In the genomic region with DNA sequence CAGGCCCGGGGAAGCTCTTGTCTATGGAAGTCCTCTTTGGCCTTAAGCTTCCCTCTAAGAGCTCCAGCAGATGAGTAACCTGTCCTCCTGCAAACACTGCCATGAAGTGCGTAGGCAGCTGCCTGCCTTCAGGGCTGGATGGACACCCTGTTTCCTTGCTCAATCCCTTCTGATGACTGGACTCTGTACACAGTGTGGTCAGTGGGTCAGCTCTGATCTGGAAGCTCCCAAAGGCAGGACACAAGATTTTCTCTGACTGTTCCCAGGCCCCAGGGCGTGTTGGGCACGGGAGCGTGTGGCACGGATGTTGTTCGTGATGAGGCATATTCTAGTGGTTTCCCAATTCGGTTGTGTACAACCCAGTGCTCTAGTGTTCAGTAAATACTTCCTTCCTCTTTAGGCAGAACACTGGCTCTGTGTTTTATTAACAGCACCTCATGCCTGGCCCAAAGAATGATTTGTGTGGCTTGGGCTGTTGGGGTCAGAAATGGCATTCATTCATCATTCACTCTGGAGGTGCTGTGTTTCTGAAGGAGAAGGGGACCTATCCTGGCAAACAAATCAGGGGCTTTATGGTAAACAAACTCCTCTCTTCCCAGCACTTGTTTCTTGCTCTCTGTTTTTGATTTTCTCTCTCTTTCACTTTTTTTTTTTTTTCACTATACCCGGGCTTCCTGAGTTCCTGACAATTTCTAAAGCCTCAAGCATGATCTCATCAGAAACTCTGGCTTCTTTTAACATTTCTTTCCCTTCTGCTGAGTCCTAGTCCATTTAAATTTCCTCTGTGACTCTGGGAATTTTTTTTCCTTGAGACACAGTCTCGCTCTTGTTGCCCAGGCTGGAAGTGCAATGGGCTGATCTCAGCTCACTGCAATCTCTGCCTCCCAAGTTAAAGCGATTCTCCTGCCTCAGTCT, we compare ENCODE assay signal across 2 cellular contexts.
TF ChIP-seq lines count a peak whose summit lies in the region.

No MANE protein-coding gene starts in this region.

TF ChIP-seq in K562, 482 proteins besides CTCF, POLR2A, EP300 and RAD21:
- TF ChIP-seq, protein P1, sequence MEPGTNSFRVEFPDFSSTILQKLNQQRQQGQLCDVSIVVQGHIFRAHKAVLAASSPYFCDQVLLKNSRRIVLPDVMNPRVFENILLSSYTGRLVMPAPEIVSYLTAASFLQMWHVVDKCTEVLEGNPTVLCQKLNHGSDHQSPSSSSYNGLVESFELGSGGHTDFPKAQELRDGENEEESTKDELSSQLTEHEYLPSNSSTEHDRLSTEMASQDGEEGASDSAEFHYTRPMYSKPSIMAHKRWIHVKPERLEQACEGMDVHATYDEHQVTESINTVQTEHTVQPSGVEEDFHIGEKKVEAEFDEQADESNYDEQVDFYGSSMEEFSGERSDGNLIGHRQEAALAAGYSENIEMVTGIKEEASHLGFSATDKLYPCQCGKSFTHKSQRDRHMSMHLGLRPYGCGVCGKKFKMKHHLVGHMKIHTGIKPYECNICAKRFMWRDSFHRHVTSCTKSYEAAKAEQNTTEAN (CRISPR knock-in tag; IDR thresholded peaks at IDR 0.05) = 0 out of 2 replicates have a peak, but pooled peaks have one; percentile 46
- TF ChIP-seq NR2C2 (CRISPR knock-in tag; IDR thresholded peaks at IDR 0.05) = no peak
- TF ChIP-seq NR2C2 (tag; IDR thresholded peaks at IDR 0.05) = peak; percentile 21; the same call in 1 of the 2 replicates
- TF ChIP-seq MIER1 (IDR thresholded peaks at IDR 0.05; ENCODE audit: low read depth) = no peak
- no peak for TF ChIP-seq GATAD2A (IDR thresholded peaks at IDR 0.05)
- 0 out of 2 replicates have a peak, but pooled peaks have one; percentile 16 for TF ChIP-seq CEBPB (tag; IDR thresholded peaks at IDR 0.05)
- peak; percentile 7; the same call in 1 of the 2 replicates for TF ChIP-seq ZEB2 (IDR thresholded peaks at IDR 0.05)
- TF ChIP-seq MEIS2 (IDR thresholded peaks at IDR 0.05; ENCODE audit: partially characterized antibody) = peak; percentile 12
- TF ChIP-seq BHLHE40 (IDR thresholded peaks at IDR 0.05; ENCODE audit: low read length) = 0 out of 2 replicates have a peak, but pooled peaks have one; percentile 28
- TF ChIP-seq, protein P2, sequence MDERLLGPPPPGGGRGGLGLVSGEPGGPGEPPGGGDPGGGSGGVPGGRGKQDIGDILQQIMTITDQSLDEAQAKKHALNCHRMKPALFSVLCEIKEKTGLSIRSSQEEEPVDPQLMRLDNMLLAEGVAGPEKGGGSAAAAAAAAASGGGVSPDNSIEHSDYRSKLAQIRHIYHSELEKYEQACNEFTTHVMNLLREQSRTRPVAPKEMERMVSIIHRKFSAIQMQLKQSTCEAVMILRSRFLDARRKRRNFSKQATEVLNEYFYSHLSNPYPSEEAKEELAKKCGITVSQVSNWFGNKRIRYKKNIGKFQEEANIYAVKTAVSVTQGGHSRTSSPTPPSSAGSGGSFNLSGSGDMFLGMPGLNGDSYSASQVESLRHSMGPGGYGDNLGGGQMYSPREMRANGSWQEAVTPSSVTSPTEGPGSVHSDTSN (CRISPR knock-in tag; IDR thresholded peaks at IDR 0.05; ENCODE audit: low read depth) = no peak
- TF ChIP-seq, protein P2 (tag; conservative IDR thresholded peaks at IDR 0.05; ENCODE audit: low read depth) = peak; percentile 51
- no peak for TF ChIP-seq TAF1 (IDR thresholded peaks at IDR 0.05; ENCODE audit: control insufficient read depth, extremely low read depth, insufficient read depth, low read length, severe bottlenecking)
- TF ChIP-seq, protein P3, sequence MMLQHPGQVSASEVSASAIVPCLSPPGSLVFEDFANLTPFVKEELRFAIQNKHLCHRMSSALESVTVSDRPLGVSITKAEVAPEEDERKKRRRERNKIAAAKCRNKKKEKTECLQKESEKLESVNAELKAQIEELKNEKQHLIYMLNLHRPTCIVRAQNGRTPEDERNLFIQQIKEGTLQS (IDR thresholded peaks at IDR 0.05) = peak; percentile 28; the same call in 1 of the 2 replicates
- TF ChIP-seq, protein P3 (CRISPR knock-in tag; conservative IDR thresholded peaks at IDR 0.05) = no peak

TF ChIP-seq in HepG2, 621 proteins besides CTCF, POLR2A, EP300 and RAD21 (continues in another document):
- TF ChIP-seq, protein P4, sequence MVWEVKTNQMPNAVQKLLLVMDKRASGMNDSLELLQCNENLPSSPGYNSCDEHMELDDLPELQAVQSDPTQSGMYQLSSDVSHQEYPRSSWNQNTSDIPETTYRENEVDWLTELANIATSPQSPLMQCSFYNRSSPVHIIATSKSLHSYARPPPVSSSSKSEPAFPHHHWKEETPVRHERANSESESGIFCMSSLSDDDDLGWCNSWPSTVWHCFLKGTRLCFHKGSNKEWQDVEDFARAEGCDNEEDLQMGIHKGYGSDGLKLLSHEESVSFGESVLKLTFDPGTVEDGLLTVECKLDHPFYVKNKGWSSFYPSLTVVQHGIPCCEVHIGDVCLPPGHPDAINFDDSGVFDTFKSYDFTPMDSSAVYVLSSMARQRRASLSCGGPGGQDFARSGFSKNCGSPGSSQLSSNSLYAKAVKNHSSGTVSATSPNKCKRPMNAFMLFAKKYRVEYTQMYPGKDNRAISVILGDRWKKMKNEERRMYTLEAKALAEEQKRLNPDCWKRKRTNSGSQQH (CRISPR knock-in tag; IDR thresholded peaks at IDR 0.05; ENCODE audit: low read depth) = peak; percentile 88
- peak; percentile 91 for TF ChIP-seq ETV5 (CRISPR knock-in tag; IDR thresholded peaks at IDR 0.05; ENCODE audit: borderline replicate concordance)
- TF ChIP-seq, protein P5, sequence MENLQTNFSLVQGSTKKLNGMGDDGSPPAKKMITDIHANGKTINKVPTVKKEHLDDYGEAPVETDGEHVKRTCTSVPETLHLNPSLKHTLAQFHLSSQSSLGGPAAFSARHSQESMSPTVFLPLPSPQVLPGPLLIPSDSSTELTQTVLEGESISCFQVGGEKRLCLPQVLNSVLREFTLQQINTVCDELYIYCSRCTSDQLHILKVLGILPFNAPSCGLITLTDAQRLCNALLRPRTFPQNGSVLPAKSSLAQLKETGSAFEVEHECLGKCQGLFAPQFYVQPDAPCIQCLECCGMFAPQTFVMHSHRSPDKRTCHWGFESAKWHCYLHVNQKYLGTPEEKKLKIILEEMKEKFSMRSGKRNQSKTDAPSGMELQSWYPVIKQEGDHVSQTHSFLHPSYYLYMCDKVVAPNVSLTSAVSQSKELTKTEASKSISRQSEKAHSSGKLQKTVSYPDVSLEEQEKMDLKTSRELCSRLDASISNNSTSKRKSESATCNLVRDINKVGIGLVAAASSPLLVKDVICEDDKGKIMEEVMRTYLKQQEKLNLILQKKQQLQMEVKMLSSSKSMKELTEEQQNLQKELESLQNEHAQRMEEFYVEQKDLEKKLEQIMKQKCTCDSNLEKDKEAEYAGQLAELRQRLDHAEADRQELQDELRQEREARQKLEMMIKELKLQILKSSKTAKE (CRISPR knock-in tag; IDR thresholded peaks at IDR 0.05; ENCODE audit: borderline replicate concordance) = peak; percentile 71
- TF ChIP-seq ATRX (CRISPR knock-in tag; IDR thresholded peaks at IDR 0.05; ENCODE audit: borderline replicate concordance) = no peak
- no peak for TF ChIP-seq RFX3 (CRISPR knock-in tag; IDR thresholded peaks at IDR 0.05)
- TF ChIP-seq ZBTB1 (CRISPR knock-in tag; IDR thresholded peaks at IDR 0.05; ENCODE audit: borderline replicate concordance) = no peak
- peak; percentile 65; the same call in 1 of the 2 replicates for TF ChIP-seq CCDC6 (CRISPR knock-in tag; IDR thresholded peaks at IDR 0.05)
- TF ChIP-seq KDM4B (CRISPR knock-in tag; IDR thresholded peaks at IDR 0.05) = 0 out of 2 replicates have a peak, but pooled peaks have one; percentile 38
- TF ChIP-seq, protein P6, sequence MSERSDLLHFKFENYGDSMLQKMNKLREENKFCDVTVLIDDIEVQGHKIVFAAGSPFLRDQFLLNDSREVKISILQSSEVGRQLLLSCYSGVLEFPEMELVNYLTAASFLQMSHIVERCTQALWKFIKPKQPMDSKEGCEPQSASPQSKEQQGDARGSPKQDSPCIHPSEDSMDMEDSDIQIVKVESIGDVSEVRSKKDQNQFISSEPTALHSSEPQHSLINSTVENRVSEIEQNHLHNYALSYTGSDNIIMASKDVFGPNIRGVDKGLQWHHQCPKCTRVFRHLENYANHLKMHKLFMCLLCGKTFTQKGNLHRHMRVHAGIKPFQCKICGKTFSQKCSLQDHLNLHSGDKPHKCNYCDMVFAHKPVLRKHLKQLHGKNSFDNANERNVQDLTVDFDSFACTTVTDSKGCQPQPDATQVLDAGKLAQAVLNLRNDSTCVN (CRISPR knock-in tag; IDR thresholded peaks at IDR 0.05; ENCODE audit: borderline replicate concordance) = no peak; the same call in none of the 2 replicates
- TF ChIP-seq AGO2 (optimal IDR thresholded peaks at IDR 0.05; ENCODE audit: low read depth, low read length) = no peak
- TF ChIP-seq, protein P7, sequence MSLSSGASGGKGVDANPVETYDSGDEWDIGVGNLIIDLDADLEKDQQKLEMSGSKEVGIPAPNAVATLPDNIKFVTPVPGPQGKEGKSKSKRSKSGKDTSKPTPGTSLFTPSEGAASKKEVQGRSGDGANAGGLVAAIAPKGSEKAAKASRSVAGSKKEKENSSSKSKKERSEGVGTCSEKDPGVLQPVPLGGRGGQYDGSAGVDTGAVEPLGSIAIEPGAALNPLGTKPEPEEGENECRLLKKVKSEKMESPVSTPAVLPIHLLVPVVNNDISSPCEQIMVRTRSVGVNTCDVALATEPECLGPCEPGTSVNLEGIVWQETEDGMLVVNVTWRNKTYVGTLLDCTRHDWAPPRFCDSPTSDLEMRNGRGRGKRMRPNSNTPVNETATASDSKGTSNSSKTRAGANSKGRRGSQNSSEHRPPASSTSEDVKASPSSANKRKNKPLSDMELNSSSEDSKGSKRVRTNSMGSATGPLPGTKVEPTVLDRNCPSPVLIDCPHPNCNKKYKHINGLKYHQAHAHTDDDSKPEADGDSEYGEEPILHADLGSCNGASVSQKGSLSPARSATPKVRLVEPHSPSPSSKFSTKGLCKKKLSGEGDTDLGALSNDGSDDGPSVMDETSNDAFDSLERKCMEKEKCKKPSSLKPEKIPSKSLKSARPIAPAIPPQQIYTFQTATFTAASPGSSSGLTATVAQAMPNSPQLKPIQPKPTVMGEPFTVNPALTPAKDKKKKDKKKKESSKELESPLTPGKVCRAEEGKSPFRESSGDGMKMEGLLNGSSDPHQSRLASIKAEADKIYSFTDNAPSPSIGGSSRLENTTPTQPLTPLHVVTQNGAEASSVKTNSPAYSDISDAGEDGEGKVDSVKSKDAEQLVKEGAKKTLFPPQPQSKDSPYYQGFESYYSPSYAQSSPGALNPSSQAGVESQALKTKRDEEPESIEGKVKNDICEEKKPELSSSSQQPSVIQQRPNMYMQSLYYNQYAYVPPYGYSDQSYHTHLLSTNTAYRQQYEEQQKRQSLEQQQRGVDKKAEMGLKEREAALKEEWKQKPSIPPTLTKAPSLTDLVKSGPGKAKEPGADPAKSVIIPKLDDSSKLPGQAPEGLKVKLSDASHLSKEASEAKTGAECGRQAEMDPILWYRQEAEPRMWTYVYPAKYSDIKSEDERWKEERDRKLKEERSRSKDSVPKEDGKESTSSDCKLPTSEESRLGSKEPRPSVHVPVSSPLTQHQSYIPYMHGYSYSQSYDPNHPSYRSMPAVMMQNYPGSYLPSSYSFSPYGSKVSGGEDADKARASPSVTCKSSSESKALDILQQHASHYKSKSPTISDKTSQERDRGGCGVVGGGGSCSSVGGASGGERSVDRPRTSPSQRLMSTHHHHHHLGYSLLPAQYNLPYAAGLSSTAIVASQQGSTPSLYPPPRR (CRISPR knock-in tag; IDR thresholded peaks at IDR 0.05; ENCODE audit: borderline replicate concordance) = peak; percentile 84; the same call in 1 of the 2 replicates
- no peak; the same call in 1 of the 2 replicates for TF ChIP-seq ZNF335 (CRISPR knock-in tag; IDR thresholded peaks at IDR 0.05)
- TF ChIP-seq HNF4G (IDR thresholded peaks at IDR 0.05; ENCODE audit: borderline replicate concordance, low read depth, low read length) = no peak
- peak; percentile 47; the same call in 1 of the 2 replicates for TF ChIP-seq HNF4G (CRISPR knock-in tag; IDR thresholded peaks at IDR 0.05; ENCODE audit: borderline replicate concordance, low read depth)
- no peak for TF ChIP-seq TRIM24 (CRISPR knock-in tag; IDR thresholded peaks at IDR 0.05)
- TF ChIP-seq CEBPB (IDR thresholded peaks at IDR 0.05; ENCODE audit: borderline replicate concordance, low read depth, low read length) = peak; percentile 96
- peak; percentile 81 for TF ChIP-seq GATAD1 (CRISPR knock-in tag; IDR thresholded peaks at IDR 0.05)
- TF ChIP-seq ZNF253 (CRISPR knock-in tag; IDR thresholded peaks at IDR 0.05; ENCODE audit: borderline replicate concordance) = peak; percentile 61; the same call in 1 of the 2 replicates
- TF ChIP-seq, protein P8, sequence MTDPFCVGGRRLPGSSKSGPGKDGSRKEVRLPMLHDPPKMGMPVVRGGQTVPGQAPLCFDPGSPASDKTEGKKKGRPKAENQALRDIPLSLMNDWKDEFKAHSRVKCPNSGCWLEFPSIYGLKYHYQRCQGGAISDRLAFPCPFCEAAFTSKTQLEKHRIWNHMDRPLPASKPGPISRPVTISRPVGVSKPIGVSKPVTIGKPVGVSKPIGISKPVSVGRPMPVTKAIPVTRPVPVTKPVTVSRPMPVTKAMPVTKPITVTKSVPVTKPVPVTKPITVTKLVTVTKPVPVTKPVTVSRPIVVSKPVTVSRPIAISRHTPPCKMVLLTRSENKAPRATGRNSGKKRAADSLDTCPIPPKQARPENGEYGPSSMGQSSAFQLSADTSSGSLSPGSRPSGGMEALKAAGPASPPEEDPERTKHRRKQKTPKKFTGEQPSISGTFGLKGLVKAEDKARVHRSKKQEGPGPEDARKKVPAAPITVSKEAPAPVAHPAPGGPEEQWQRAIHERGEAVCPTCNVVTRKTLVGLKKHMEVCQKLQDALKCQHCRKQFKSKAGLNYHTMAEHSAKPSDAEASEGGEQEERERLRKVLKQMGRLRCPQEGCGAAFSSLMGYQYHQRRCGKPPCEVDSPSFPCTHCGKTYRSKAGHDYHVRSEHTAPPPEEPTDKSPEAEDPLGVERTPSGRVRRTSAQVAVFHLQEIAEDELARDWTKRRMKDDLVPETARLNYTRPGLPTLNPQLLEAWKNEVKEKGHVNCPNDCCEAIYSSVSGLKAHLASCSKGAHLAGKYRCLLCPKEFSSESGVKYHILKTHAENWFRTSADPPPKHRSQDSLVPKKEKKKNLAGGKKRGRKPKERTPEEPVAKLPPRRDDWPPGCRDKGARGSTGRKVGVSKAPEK (CRISPR knock-in tag; IDR thresholded peaks at IDR 0.05; ENCODE audit: borderline replicate concordance) = no peak; the same call in 1 of the 2 replicates
- no peak for TF ChIP-seq SP1 (IDR thresholded peaks at IDR 0.05)
- TF ChIP-seq SP1 (CRISPR knock-in tag; IDR thresholded peaks at IDR 0.05) = 0 out of 2 replicates have a peak, but pooled peaks have one; percentile 32
